Comparison of ENCODE assay signal across 8 cellular contexts in the genomic region with DNA sequence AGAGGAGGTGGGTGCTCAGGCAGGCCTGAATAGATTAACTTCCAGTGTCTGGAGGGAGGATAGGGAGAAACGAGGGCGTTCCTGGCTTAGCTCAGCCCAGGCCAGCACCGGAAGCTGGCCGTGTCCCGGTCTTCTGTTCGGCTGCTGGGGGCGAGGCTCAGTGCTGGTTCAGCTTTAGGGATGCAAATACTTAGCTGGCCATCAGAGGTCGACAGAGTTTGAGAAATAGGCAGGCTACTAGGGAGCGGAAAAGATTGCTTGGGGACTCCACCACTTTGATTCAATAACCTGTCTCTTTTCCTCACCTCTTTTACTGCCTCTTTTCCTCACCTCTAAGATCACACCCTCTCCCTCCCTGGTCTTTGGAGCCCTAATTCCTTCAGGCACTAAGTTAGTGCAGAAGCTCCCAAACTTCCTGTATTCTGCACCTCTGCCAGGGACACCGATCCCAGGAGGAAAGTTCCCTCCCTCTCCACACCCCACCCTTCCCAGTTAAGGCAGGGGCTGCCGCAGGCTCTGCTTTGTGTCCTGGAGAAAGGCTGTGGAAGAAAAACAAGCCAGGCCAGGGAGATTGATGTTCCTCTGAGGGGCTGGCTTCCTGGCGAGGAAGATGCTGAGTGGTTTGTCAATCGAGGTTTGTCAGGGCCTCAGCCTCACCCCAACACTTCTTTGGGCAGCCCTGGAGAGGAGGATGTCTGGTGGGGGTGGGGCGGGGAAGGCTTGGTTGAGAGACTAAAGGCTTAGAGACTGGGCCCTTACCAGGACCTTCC. TPM values are rescaled to one million over a fixed set of nuclear protein-coding genes. Genes with fewer than 3 reads are reported as not detected.
DNase-seq lines count a peak whose midpoint lies in the region; TF ChIP-seq lines count a peak whose summit lies in the region.

No MANE protein-coding gene starts in this region.

- DNase-seq in Daoy (ENCODE audit: low read depth) (peak; percentile 48), GM23248 (peak; percentile 69), NCI-H526 treated with DMSO at 0.1 percent for 48 hours (lab: John Stamatoyannopoulos, UW) (peak; percentile 26), chondrocyte (ENCODE audit: low spot score) (peak; percentile 55), lung microvascular endothelial cell (ENCODE audit: low read depth in 2 of 2) (peak; percentile 60 to 73), middle frontal gyrus (ENCODE audit: extremely low spot score, low spot score) (no peak), NCI-H187 treated with DMSO at 0.1 percent for 48 hours (lab: John Stamatoyannopoulos, UW) (no peak)
- DNase-seq in activated CD4-positive, alpha-beta T cell treated with anti-CD3 and anti-CD28 coated beads for 4 hours = no peak

- 11% methylated on average over 12 to 13 of the region's 14 CpGs for WGBS in GM23248 (ENCODE audit: low coverage in 1 of 2, low lambda C conversion rate in 2 of 2, missing lambda C conversion rate in 2 of 2), 2 experiments

- H3K4me1 Mint-ChIP-seq in chondrocyte (ENCODE audit: low read depth) = no peaks in the 10 kb centered on the region

- H3K36me3 Mint-ChIP-seq in chondrocyte (ENCODE audit: low read depth) = no peaks in the 10 kb centered on the region

- H3K9me3 Mint-ChIP-seq in chondrocyte (ENCODE audit: low read depth) = no peaks in the 10 kb centered on the region

- H3K4me1 ChIP-seq in GM23248 (ENCODE audit: insufficient read depth) = no peaks in the 10 kb centered on the region

- H2AFZ ChIP-seq in GM23248 = peak overlapping the region; percentile 75

- no peak overlapping the region for H3K27ac Mint-ChIP-seq in chondrocyte (ENCODE audit: unreplicated experiment)

- H4K20me1 ChIP-seq in GM23248 (ENCODE audit: insufficient read depth) = no peaks in the 10 kb centered on the region

- H3K27me3 ChIP-seq in GM23248 (replicated peaks; ENCODE audit: insufficient read depth) = no peaks in the 10 kb centered on the region

- H3K9ac ChIP-seq in GM23248 = no peak overlapping the region

- H3K4me3 ChIP-seq in GM23248 = no peak overlapping the region

- no peaks in the 10 kb centered on the region for H3K9me2 ChIP-seq in GM23248 (ENCODE audit: insufficient read depth)

- H3K4me2 ChIP-seq in GM23248 (ENCODE audit: unreplicated experiment) = no peak overlapping the region

- no peak overlapping the region for H3K27ac ChIP-seq in GM23248

- H3K27me3 Mint-ChIP-seq in chondrocyte (ENCODE audit: low read depth) = peaks cover 2% of the 10 kb centered on the region

- in situ Hi-C loops in GM23248 (cut with MboI) = loop anchor here (10.0 kb wide), 1 partner anchor 562 kb away; no protein-coding TSS in a partner anchor

- H3K36me3 ChIP-seq in GM23248 (ENCODE audit: low read depth) = no peaks in the 10 kb centered on the region

- peak; percentile 80 for TF ChIP-seq CTCF in chondrocyte (IDR thresholded peaks at IDR 0.05)

- no peaks in the 10 kb centered on the region for H3K79me2 ChIP-seq in GM23248 (ENCODE audit: insufficient read depth)

- no peaks in the 10 kb centered on the region for H3F3A ChIP-seq in GM23248 (ENCODE audit: insufficient read depth)

- H3K4me3 Mint-ChIP-seq in chondrocyte (ENCODE audit: unreplicated experiment) = no peak overlapping the region

- H3K9me3 ChIP-seq in GM23248 (ENCODE audit: low read depth) = no peaks in the 10 kb centered on the region

RNA-seq across cellular contexts. Expression of gene EFNB1, which starts 6.0 kb away (rescaled TPM):
- total RNA-seq in Daoy (2014; rRNA removed; shearing (Covaris generic)) = 12.9 and 14.9 TPM in 2 replicates
- total RNA-seq in GM23248 (2014; rRNA removed; shearing (Covaris generic)) = 12.6 and 15.8 TPM in 2 replicates
- 4.7 and 5.3 TPM in 2 replicates for polyA plus RNA-seq in GM23248 (2016; fragmentation: Nextera tagmentation; extraction: Ambion mirVana)
- total RNA-seq in chondrocyte (14.4 to 33.4 TPM (median 32.9 TPM) in 3 replicates), lung microvascular endothelial cell (4.6 and 28.8 TPM in 2 replicates)

Comparison
In these comparisons a context has a peak if more than half of its experiments do, and no peak if none do; other contexts are left out.
1. DNase-seq: peak in Daoy (single experiment), GM23248 (single experiment), NCI-H526 treated with DMSO at 0.1 percent for 48 hours (single experiment), chondrocyte (single experiment) and lung microvascular endothelial cell (2 of 2); none in middle frontal gyrus (single experiment), activated CD4-positive, alpha-beta T cell treated with anti-CD3 and anti-CD28 coated beads for 4 hours (0 of 2) and NCI-H187 treated with DMSO at 0.1 percent for 48 hours (single experiment).